ENCODE assay signal across 15 cellular contexts in the genomic region with DNA sequence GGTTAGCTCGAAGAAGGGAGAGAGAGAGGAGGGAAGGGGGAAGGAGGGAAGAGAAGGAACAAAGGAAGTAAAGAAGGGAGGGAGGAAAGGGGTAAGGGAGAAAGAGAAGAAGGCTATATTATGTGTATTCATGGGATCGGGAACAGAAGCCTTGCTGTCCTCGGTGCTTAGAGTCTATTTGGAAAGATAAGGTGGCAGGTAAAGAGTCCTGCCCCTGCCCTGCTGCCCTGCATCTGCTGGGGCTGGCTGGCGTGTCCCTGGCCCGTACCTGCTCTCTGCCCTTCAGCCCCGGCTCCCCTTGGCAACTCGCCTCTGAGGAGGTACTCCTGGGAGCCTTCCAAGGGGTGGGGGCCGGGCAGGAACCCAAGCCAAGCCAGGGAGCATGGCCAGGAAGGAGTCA. TPM values are rescaled to one million over a fixed set of nuclear protein-coding genes. Genes with fewer than 3 reads are reported as not detected.
DNase-seq lines count a peak whose midpoint lies in the region; ATAC-seq and TF ChIP-seq lines count a peak whose summit lies in the region.
"Had no signal": no experiment of that assay in that cellular context is flagged by ENCODE, and none has a peak within 500 bp of the region (broad histone marks: within the 10 kb centered on the region; RNA-seq: fewer than 3 reads in every experiment).

No MANE protein-coding gene starts in this region.

- no peaks in the 10 kb centered on the region for H3K9me3 ChIP-seq in heart left ventricle
- H3K9me3 ChIP-seq in colonic mucosa, result no peaks in the 10 kb centered on the region
- no peaks in the 10 kb centered on the region for H3K9me3 ChIP-seq in mucosa of descending colon
- H3K9me3 ChIP-seq in upper lobe of right lung, result no peaks in the 10 kb centered on the region

- TF ChIP-seq POLR2A in heart left ventricle (IDR thresholded peaks at IDR 0.05), result no peak

- DNase-seq in heart left ventricle, result peak in 1 of 5 donors; percentile 59
- no peak for DNase-seq in cardiac septum (ENCODE audit: low spot score)
- peak; percentile 93 for DNase-seq in colonic mucosa
- peak; percentile 90 to 92 (median 91) for DNase-seq in mucosa of descending colon
- peak; percentile 88 for DNase-seq in upper lobe of right lung
- DNase-seq in ecto neural progenitor cell (ENCODE audit: low spot score), result no peak
- no peak for DNase-seq in T-helper 1 cell
- no peak for DNase-seq in H4 (ENCODE audit: low spot score)
- DNase-seq: ACHN, activated B cell treated with CpG ODN at 0.5 μM for 24 hours, DMS153, HCEC 1CT, KG1, NCI-H226, retina had no signal

- ATAC-seq in heart left ventricle (peak in 2 of 4 donors; percentile 14 to 19), mucosa of descending colon (peak; percentile 86), upper lobe of right lung (peak; percentile 69)

- H3K4me3 ChIP-seq in heart left ventricle, result no peak overlapping the region
- no peak overlapping the region for H3K4me3 ChIP-seq in colonic mucosa
- H3K4me3 ChIP-seq in mucosa of descending colon, result no peak overlapping the region
- H3K4me3 ChIP-seq in upper lobe of right lung, result no peak overlapping the region

- H3K36me3 ChIP-seq in heart left ventricle (no peaks in the 10 kb centered on the region), colonic mucosa (no peaks in the 10 kb centered on the region), mucosa of descending colon (ENCODE audit: low read depth) (no peaks in the 10 kb centered on the region), upper lobe of right lung (no peaks in the 10 kb centered on the region)

- peak overlapping the region; percentile 48 to 87 (median 64) for H3K27ac ChIP-seq in heart left ventricle
- H3K27ac ChIP-seq in colonic mucosa, result peak overlapping the region; percentile 86
- H3K27ac ChIP-seq in upper lobe of right lung, result peak overlapping the region; percentile 56

- H3K27me3 ChIP-seq in heart left ventricle, result peaks cover 0 to 4% (median 0%) of the 10 kb centered on the region in 9 donors
- H3K27me3 ChIP-seq in colonic mucosa, result no peaks in the 10 kb centered on the region
- H3K27me3 ChIP-seq in upper lobe of right lung, result peaks cover 3% of the 10 kb centered on the region

- H3K4me1 ChIP-seq in heart left ventricle, result peaks cover 10 to 80% (median 55%) of the 10 kb centered on the region in 12 donors
- H3K4me1 ChIP-seq in colonic mucosa, result peaks cover 6% of the 10 kb centered on the region
- H3K4me1 ChIP-seq in mucosa of descending colon (ENCODE audit: low read depth), result peaks cover 48% of the 10 kb centered on the region
- H3K4me1 ChIP-seq in upper lobe of right lung, result peaks cover 49% of the 10 kb centered on the region

- intact Hi-C loops in heart left ventricle (cut with DNase I), result loop anchor here in 1 of 10 donors (5.0 kb wide), 1 partner anchor 36 kb away; the partner anchor contains the start of gene PCDH1
- intact Hi-C loops in cardiac septum (cut with DNase I), result no loop called here
- intact Hi-C loops in colonic mucosa (cut with DNase I), result loop anchor here (5.0 kb wide), 1 partner anchor 36 kb away; the partner anchor contains the start of gene PCDH1
- intact Hi-C loops in mucosa of descending colon (cut with DNase I, micrococcal nuclease), result no loop called here
- intact Hi-C loops in upper lobe of right lung (cut with DNase I), result no loop called here

- peak overlapping the region in 1 of 2 donors; percentile 95 for H3K9ac ChIP-seq in colonic mucosa (ENCODE audit: low read depth in 2 of 2, low read length in 2 of 2)

- WGBS in heart left ventricle, 4 donors, result 17 to 32% (median 19%) methylated on average over 8 of the region's 8 CpGs

- TF ChIP-seq CTCF in heart left ventricle (IDR thresholded peaks at IDR 0.05) (no peak), colonic mucosa (IDR thresholded peaks at IDR 0.05) (no peak), mucosa of descending colon (IDR thresholded peaks at IDR 0.05) (no peak), upper lobe of right lung (IDR thresholded peaks at IDR 0.05) (no peak)

RNA-seq across cellular contexts. Expression of gene PCDH1, which starts 36.8 kb away (rescaled TPM):
- total RNA-seq in heart left ventricle (100 to 1,000 TPM in 1 of 9 donors, 10 to 100 TPM in 8; 10.2 to 106 (median 19.2) TPM), cardiac septum (16.9 TPM), colonic mucosa (100 to 1,000 TPM in 1 of 2 donors, 10 to 100 TPM in 1; 97.3 to 105 TPM), mucosa of descending colon (100 to 1,000 TPM in 2 of 3 donors, 10 to 100 TPM in 1; 75.1 to 159 (median 127) TPM), upper lobe of right lung (66.6 TPM)
- polyA plus RNA-seq in heart left ventricle, result 10 to 100 TPM; 13.5 to 25.8 TPM
- 1.2 and 6.6 TPM in 2 replicates for total RNA-seq in H4 (2014; rRNA removed; shearing (Covaris generic))
- total RNA-seq: activated B cell treated with CpG ODN at 0.5 μM for 24 hours had no signal

Comparison
In these comparisons a context has a peak if more than half of its experiments do, and no peak if none do; other contexts are left out.
1. DNase-seq: peak in colonic mucosa (single experiment), mucosa of descending colon (3 of 3) and upper lobe of right lung (single experiment); none in cardiac septum (single experiment), ecto neural progenitor cell (single experiment), T-helper 1 cell (0 of 5) and H4 (single experiment).
2. Peak in every context shown above with its lines, with median percentiles within 50 percentile points of each other: H3K27ac ChIP-seq.